Comparison of ENCODE assay signal across 1 cellular context in genomic region chrX:30577362-30577961, GRCh38.
TF ChIP-seq lines count a peak whose summit lies in the region.

TSS of gene TASL (minus strand) at chrX:30577766. CDS start at chrX:30560355, 17,411 bp downstream.

TF ChIP-seq in GM12878, 131 proteins besides CTCF, POLR2A, EP300 and RAD21 (continued from another document):
- TF ChIP-seq E2F8 (IDR thresholded peaks at IDR 0.05; ENCODE audit: low read depth, partially characterized antibody): no peak
- TF ChIP-seq IKZF2 (IDR thresholded peaks at IDR 0.05): peak; percentile 92 to 96
- peak; percentile 94 for TF ChIP-seq MYB (IDR thresholded peaks at IDR 0.05; ENCODE audit: borderline replicate concordance, low read depth, low read length)
- TF ChIP-seq CBFB (IDR thresholded peaks at IDR 0.05; ENCODE audit: low read depth): peak; percentile 93
- TF ChIP-seq RB1 (IDR thresholded peaks at IDR 0.05; ENCODE audit: borderline replicate concordance): no peak
- peak; percentile 43; the same call in 1 of the 2 replicates for TF ChIP-seq BMI1 (IDR thresholded peaks at IDR 0.05; ENCODE audit: borderline replicate concordance)
- peak; percentile 88 for TF ChIP-seq POLR2AphosphoS5 (IDR thresholded peaks at IDR 0.05; ENCODE audit: low read length)
